ENCODE assay signal across 8 cellular contexts in genomic region chr4:13907255-13907751, GRCh38.
DNase-seq lines count a peak whose midpoint lies in the region; ATAC-seq, FAIRE-seq and TF ChIP-seq lines count a peak whose summit lies in the region.

No MANE protein-coding gene starts in this region.

- no peak overlapping the region for H3K4me2 ChIP-seq in parathyroid adenoma (ENCODE audit: low read length)

- TF ChIP-seq CTCF in Panc1 (IDR thresholded peaks at IDR 0.05) (peak; percentile 24; the same call in 1 of the 2 replicates), epithelial cell of proximal tubule (conservative IDR thresholded peaks at IDR 0.05; ENCODE audit: low read depth, low read length) (peak; percentile 54), parathyroid adenoma (IDR thresholded peaks at IDR 0.05) (no peak)

- ATAC-seq in Panc1 = peak; percentile 97
- no peak for ATAC-seq in HG03280 (IDR thresholded peaks at IDR 0.05; ENCODE audit: unreplicated experiment)
- no peak for ATAC-seq in GM18517 (IDR thresholded peaks at IDR 0.05; ENCODE audit: unreplicated experiment)

- H3K27ac ChIP-seq in Panc1 (ENCODE audit: low read length) = peak overlapping the region; percentile 59
- H3K27ac ChIP-seq in parathyroid adenoma = peak overlapping the region; percentile 39

- H3K9me3 ChIP-seq in Panc1 (ENCODE audit: control insufficient read depth, insufficient read depth, low read depth, low read length) (no peaks in the 10 kb centered on the region), parathyroid adenoma (ENCODE audit: control insufficient read depth, low read length) (no peaks in the 10 kb centered on the region)

- no peak for TF ChIP-seq POLR2A in GM12892 (IDR thresholded peaks at IDR 0.05; ENCODE audit: low read depth, low read length)

- H3K4me3 ChIP-seq in Panc1 (ENCODE audit: low read depth in 2 of 2, low read length in 2 of 2) = no peak overlapping the region
- no peak overlapping the region for H3K4me3 ChIP-seq in epithelial cell of proximal tubule (ENCODE audit: low read depth, low read length)
- no peak overlapping the region for H3K4me3 ChIP-seq in parathyroid adenoma (ENCODE audit: low read depth, low read length)

- no peak for FAIRE-seq in GM12892 (lab: Jason Lieb, UNC)

- intact Hi-C loops in Panc1 (cut with micrococcal nuclease; ENCODE audit: unreplicated experiment) = no loop called here

- H3K9ac ChIP-seq in parathyroid adenoma = no peak overlapping the region

- POLR2A ChIA-PET in Panc1 (lab: Charles Lee) = interaction anchor here (0.7 kb wide), 1 partner anchor 242 kb away, joined by 3 read pairs; no protein-coding TSS in a partner anchor

- in situ Hi-C loops in Panc1 (cut with HindIII; ENCODE audit: low pct_unique_long_range_greater_than_20kb, low sequenced_read_pairs) = no loop called here

- H3K36me3 ChIP-seq in Panc1 (ENCODE audit: control insufficient read depth, insufficient read depth, low read length) (no peaks in the 10 kb centered on the region), parathyroid adenoma (ENCODE audit: control insufficient read depth, insufficient read depth, low read length) (no peaks in the 10 kb centered on the region)

- DNase-seq in GM04503 (ENCODE audit: low read depth) (peak; percentile 98), Panc1 (ENCODE audit: low read depth, low spot score) (peak; percentile 87), epithelial cell of proximal tubule (ENCODE audit: low read depth) (peak; percentile 99), GM12892 (ENCODE audit: insufficient read length) (no peak), NCI-H187 treated with DMSO at 0.1 percent for 48 hours (lab: John Stamatoyannopoulos, UW) (no peak)

- BruUV-seq in Panc1 (replicated peaks; lab: Mats Ljungman, UMichigan) = no TSS peak

- H3K4me1 ChIP-seq in Panc1 (ENCODE audit: control insufficient read depth, insufficient read depth, low read length) = no peaks in the 10 kb centered on the region
- peaks cover 13% of the 10 kb centered on the region for H3K4me1 ChIP-seq in parathyroid adenoma

- H3K27me3 ChIP-seq in Panc1 (ENCODE audit: control insufficient read depth, insufficient read depth, low read length) = no peaks in the 10 kb centered on the region
- no peaks in the 10 kb centered on the region for H3K27me3 ChIP-seq in parathyroid adenoma (ENCODE audit: control insufficient read depth, insufficient read depth, low read length)

- H2AFZ ChIP-seq in parathyroid adenoma = no peak overlapping the region

- CTCF ChIA-PET in Panc1 (lab: Charles Lee) = no interaction called here

- peaks cover 9% of the 10 kb centered on the region for H3K79me2 ChIP-seq in parathyroid adenoma

Comparison
In these comparisons a context has a peak if more than half of its experiments do, and no peak if none do; other contexts are left out.
1. DNase-seq: peak in GM04503 (single experiment), Panc1 (single experiment) and epithelial cell of proximal tubule (single experiment); none in GM12892 (single experiment) and NCI-H187 treated with DMSO at 0.1 percent for 48 hours (single experiment).